Comparison of ENCODE assay signal across 8 cellular contexts in the genomic region with DNA sequence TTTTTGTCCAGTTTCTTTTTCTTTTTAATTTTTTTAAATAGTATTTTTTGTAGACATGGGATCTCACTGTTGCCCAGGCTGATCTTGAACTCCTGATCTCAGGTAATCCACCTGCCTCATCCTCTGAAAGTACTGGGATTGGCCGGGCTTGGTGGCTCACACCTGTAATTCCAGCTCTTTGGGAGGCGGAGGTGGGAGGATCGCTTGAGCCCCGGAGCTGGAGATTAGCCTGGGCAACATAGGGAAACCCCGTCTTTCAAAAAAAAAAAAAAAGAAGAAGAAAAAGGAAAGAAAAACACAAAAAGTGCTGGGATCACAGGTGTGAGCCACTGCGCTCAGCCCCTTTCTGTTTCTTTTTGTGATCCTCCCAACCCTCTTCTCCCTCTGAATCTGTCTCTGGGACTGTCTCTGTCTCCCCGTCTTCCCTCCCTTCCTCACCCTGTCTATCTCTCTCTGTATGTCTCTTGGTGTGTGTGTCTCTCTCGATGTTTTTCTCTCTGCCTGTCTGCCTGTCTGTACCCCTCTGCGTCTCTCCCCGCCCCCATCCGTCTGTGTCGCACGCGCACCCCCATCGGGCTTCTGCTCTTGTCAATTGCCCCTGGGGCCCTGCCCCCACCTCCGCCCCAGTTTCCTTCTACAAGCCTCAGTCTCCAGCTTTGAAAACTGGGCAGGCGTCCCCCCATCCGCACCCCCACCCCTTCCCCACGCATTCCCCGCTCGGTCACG. TPM values are rescaled to one million over a fixed set of nuclear protein-coding genes. Genes with fewer than 3 reads are reported as not detected.
DNase-seq lines count a peak whose midpoint lies in the region; ATAC-seq and TF ChIP-seq lines count a peak whose summit lies in the region.

No MANE protein-coding gene starts in this region.

- H2BK15ac ChIP-seq in neuronal stem cell (ENCODE audit: low read length) = no peak overlapping the region

- H3K27ac ChIP-seq in A673 (ENCODE audit: low read depth, low read length, poor library complexity, severe bottlenecking) (peak overlapping the region; percentile 82), KOPT-K1 (ENCODE audit: low read depth, low read length, poor library complexity, severe bottlenecking) (peak overlapping the region; percentile 98), endodermal cell (ENCODE audit: low read depth, low read length) (no peak overlapping the region), neuronal stem cell (replicated peaks; ENCODE audit: low read length) (no peak overlapping the region), thoracic aorta (peak overlapping the region; percentile 100)

- intact Hi-C loops in A673 (cut with micrococcal nuclease; ENCODE audit: unreplicated experiment) = no loop called here

- no peaks in the 10 kb centered on the region for H3K79me1 ChIP-seq in neuronal stem cell (ENCODE audit: low read depth, low read length)

- CTCF ChIA-PET in A673 (lab: Charles Lee) = interaction anchor here (0.6 to 1.4 kb wide), 2 partner anchors 9 to 535 kb away, joined by 3 to 6 read pairs; no protein-coding TSS in a partner anchor

- no peak overlapping the region for H2BK12ac ChIP-seq in neuronal stem cell (ENCODE audit: low read length)

- H3K14ac ChIP-seq in neuronal stem cell (ENCODE audit: low read length) = no peak overlapping the region

- H3K27me3 Mint-ChIP-seq in endodermal cell (ENCODE audit: insufficient read depth) = no peaks in the 10 kb centered on the region

- H3K4ac ChIP-seq in neuronal stem cell (ENCODE audit: low read length) = no peak overlapping the region

- peak overlapping the region; percentile 99 for H3K4me2 ChIP-seq in neuronal stem cell (ENCODE audit: insufficient read depth, low read length, poor library complexity, severe bottlenecking)

- WGBS in endodermal cell (ENCODE audit: insufficient coverage in 1 of 2, insufficient read length in 1 of 2), 2 experiments = 26 to 66% methylated on average over 7 to 21 of the region's 22 CpGs
- no CpG with 5 or more reads among the region's 22 CpGs for WGBS in neuronal stem cell (ENCODE audit: extremely low coverage in 2 of 2, insufficient read length in 2 of 2, insufficient replicate concordance in 1 of 2), 2 donors

- TF ChIP-seq CTCF in A673 (conservative IDR thresholded peaks at IDR 0.05; ENCODE audit: low read depth, low read length) = no peak
- TF ChIP-seq CTCF in endodermal cell (conservative IDR thresholded peaks at IDR 0.05) = no peak
- TF ChIP-seq CTCF in thoracic aorta (IDR thresholded peaks at IDR 0.05) = no peak

- no peaks in the 10 kb centered on the region for H3K9me3 Mint-ChIP-seq in endodermal cell

- H3K9ac ChIP-seq in endodermal cell (ENCODE audit: extremely low read depth, low read length, poor library complexity, severe bottlenecking) (no peak overlapping the region), neuronal stem cell (ENCODE audit: low read depth, low read length, poor library complexity) (peak overlapping the region; percentile 7)

- H4K91ac ChIP-seq in neuronal stem cell (ENCODE audit: low read depth, low read length, poor library complexity) = no peak overlapping the region

- no peak for ATAC-seq in thoracic aorta (ENCODE audit: insufficient number of reproducible peaks, low FRiP score, low read depth)

- peak overlapping the region; percentile 78 for H3K18ac ChIP-seq in neuronal stem cell (ENCODE audit: low read length)

- H3K23ac ChIP-seq in neuronal stem cell (ENCODE audit: low read depth, low read length, poor library complexity) = peak overlapping the region; percentile 96

- H3K27ac Mint-ChIP-seq in endodermal cell = peak overlapping the region; percentile 95

- no peak overlapping the region for H2BK5ac ChIP-seq in neuronal stem cell (ENCODE audit: low read length)

- peak overlapping the region; percentile 30 for H2AK5ac ChIP-seq in neuronal stem cell (ENCODE audit: low read depth, low read length)

- H3K36me3 ChIP-seq in A673 (ENCODE audit: insufficient read depth, low read length, poor library complexity, severe bottlenecking) (peaks cover 7% of the 10 kb centered on the region), KOPT-K1 (ENCODE audit: insufficient read depth, low read length) (peaks cover 13% of the 10 kb centered on the region), endodermal cell (ENCODE audit: control insufficient read depth, insufficient read depth, low read length) (peaks cover 4% of the 10 kb centered on the region), neuronal stem cell (replicated peaks in 1 of 2; ENCODE audit: control insufficient read depth in 2 of 2, insufficient read depth in 2 of 2, low read length in 2 of 2) (peaks cover 0 to 6% of the 10 kb centered on the region in 2 donors), thoracic aorta (peaks cover 20% of the 10 kb centered on the region)

- no peak overlapping the region for H4K8ac ChIP-seq in neuronal stem cell (ENCODE audit: low read depth, low read length)

- H3K4me3 ChIP-seq in A673 (ENCODE audit: low read depth, low read length, poor library complexity, severe bottlenecking) (peak overlapping the region; percentile 87), endodermal cell (ENCODE audit: low read length) (peak overlapping the region; percentile 74), neuronal stem cell (ENCODE audit: low read length in 2 of 2) (peak overlapping the region; percentile 63 to 91), thoracic aorta (peak overlapping the region; percentile 94)

- DNase-seq in A673 (ENCODE audit: low spot score) (peak; percentile 66), endodermal cell (peak; percentile 66), neuronal stem cell (ENCODE audit: low spot score) (no peak), thoracic aorta (ENCODE audit: low spot score) (peak; percentile 78), ureter (ENCODE audit: low spot score) (no peak), dermis blood vessel endothelial cell (no peak)
- DNase-seq in activated CD4-positive, alpha-beta T cell treated with anti-CD3 and anti-CD28 coated beads, Interleukin-2, amount 50 U/mL, for 48 hours = peak; percentile 87 to 90

- BruUV-seq in A673 (replicated peaks; lab: Mats Ljungman, UMichigan) = no TSS peak

- peaks cover 10% of the 10 kb centered on the region for H3K36me3 Mint-ChIP-seq in endodermal cell (ENCODE audit: low read depth)

- H3K4me1 ChIP-seq in A673 (ENCODE audit: insufficient read depth, low read length, poor library complexity, severe bottlenecking) (peaks cover 48% of the 10 kb centered on the region), endodermal cell (ENCODE audit: control insufficient read depth, insufficient read depth, low read length) (peaks cover 20% of the 10 kb centered on the region), neuronal stem cell (ENCODE audit: control insufficient read depth in 2 of 2, insufficient read depth in 1 of 2, low read depth in 1 of 2, low read length in 2 of 2) (peaks cover 26 to 39% of the 10 kb centered on the region in 2 donors), thoracic aorta (ENCODE audit: control insufficient read depth in 1 of 2, low read depth in 2 of 2) (peaks cover 23 to 44% of the 10 kb centered on the region in 2 donors)

- POLR2A ChIA-PET in A673 (lab: Charles Lee; ENCODE audit: low non-redundant PET) = no interaction called here

- no peak overlapping the region for H2BK120ac ChIP-seq in neuronal stem cell (ENCODE audit: low read depth, low read length)

- peak overlapping the region; percentile 92 for H2AFZ ChIP-seq in neuronal stem cell (ENCODE audit: low read length)

- H3K9me3 ChIP-seq in A673 (ENCODE audit: low read depth, low read length, poor library complexity, severe bottlenecking) (no peaks in the 10 kb centered on the region), KOPT-K1 (ENCODE audit: insufficient read depth, low read length, poor library complexity, severe bottlenecking) (no peaks in the 10 kb centered on the region), endodermal cell (ENCODE audit: control insufficient read depth, low read length) (no peaks in the 10 kb centered on the region), neuronal stem cell (replicated peaks in 1 of 2; ENCODE audit: control insufficient read depth in 2 of 2, insufficient read depth in 1 of 2, low read depth in 1 of 2, low read length in 2 of 2) (no peaks in the 10 kb centered on the region), thoracic aorta (no peaks in the 10 kb centered on the region)

- peak overlapping the region; percentile 91 for H3K4me3 Mint-ChIP-seq in endodermal cell

- H3K27me3 ChIP-seq in A673 (replicated peaks; ENCODE audit: insufficient read depth, low read depth, low read length, poor library complexity) (no peaks in the 10 kb centered on the region), endodermal cell (ENCODE audit: control insufficient read depth, insufficient read depth, low read length, poor library complexity, severe bottlenecking) (no peaks in the 10 kb centered on the region), neuronal stem cell (ENCODE audit: control insufficient read depth in 3 of 3, insufficient read depth in 3 of 3, low read depth in 1 of 3, low read length in 3 of 3) (peaks cover 0 to 27% (median 0%) of the 10 kb centered on the region in 3 experiments), thoracic aorta (replicated peaks; ENCODE audit: insufficient read depth) (no peaks in the 10 kb centered on the region)

- H3K4me1 Mint-ChIP-seq in endodermal cell = peaks cover 42% of the 10 kb centered on the region

RNA-seq across cellular contexts. Expression of gene ZFP36, which starts 0.6 kb away (rescaled TPM):
- total RNA-seq in A673 (2021) (7.1 and 8.1 TPM in 2 replicates), endodermal cell (10 to 100 TPM; 16.1 to 23.4 TPM), thoracic aorta (100 to 1,000 TPM; 315 to 699 TPM), ureter (230 TPM), dermis blood vessel endothelial cell (1.0 and 2.4 TPM in 2 replicates)
- 7.8 TPM for polyA plus RNA-seq in endodermal cell (2013, experiment 1 of 2)
- 7.3 TPM for polyA plus RNA-seq in endodermal cell (2013, experiment 2 of 2)
- polyA plus RNA-seq in neuronal stem cell (2013, experiment 1 of 2) = 6.0 TPM
- polyA plus RNA-seq in neuronal stem cell (2013, experiment 2 of 2) = 6.1 TPM

RNA-seq across cellular contexts. Expression of gene PLEKHG2, which starts 6.4 kb away (rescaled TPM):
- total RNA-seq in A673 (2021) (99.1 and 99.4 TPM in 2 replicates), endodermal cell (100 to 1,000 TPM; 127 to 160 TPM), thoracic aorta (100 to 1,000 TPM in 1 of 2 donors, 10 to 100 TPM in 1; 76.0 to 112 TPM), ureter (38.8 TPM), dermis blood vessel endothelial cell (13.6 and 22.1 TPM in 2 replicates)
- polyA plus RNA-seq in endodermal cell (2013, experiment 1 of 2) = 75.4 TPM
- polyA plus RNA-seq in endodermal cell (2013, experiment 2 of 2) = 69.8 TPM
- polyA plus RNA-seq in neuronal stem cell (2013, experiment 1 of 2) = 33.5 TPM
- 33.9 TPM for polyA plus RNA-seq in neuronal stem cell (2013, experiment 2 of 2)

RNA-seq across cellular contexts. Expression of gene MED29, which starts 14.9 kb away (rescaled TPM):
- total RNA-seq in A673 (2021) = 37.1 and 41.9 TPM in 2 replicates
- total RNA-seq in endodermal cell = 10 to 100 TPM; 32.6 to 38.9 TPM
- 26.7 TPM for polyA plus RNA-seq in endodermal cell (2013, experiment 1 of 2)
- 24.1 TPM for polyA plus RNA-seq in endodermal cell (2013, experiment 2 of 2)
- polyA plus RNA-seq in neuronal stem cell (2013, experiment 1 of 2) = 34.2 TPM
- 32.9 TPM for polyA plus RNA-seq in neuronal stem cell (2013, experiment 2 of 2)
- total RNA-seq in thoracic aorta = 10 to 100 TPM; 29.3 to 86.1 TPM
- 51.8 TPM for total RNA-seq in ureter
- total RNA-seq in dermis blood vessel endothelial cell = 10.7 and 22.5 TPM in 2 replicates

RNA-seq across cellular contexts. Expression of gene PAF1, which starts 15.2 kb away (rescaled TPM):
- total RNA-seq in A673 (2021) (70.2 and 73.3 TPM in 2 replicates), endodermal cell (10 to 100 TPM; 28.4 to 28.8 TPM), thoracic aorta (10 to 100 TPM; 25.7 to 34.5 TPM), ureter (36.9 TPM), dermis blood vessel endothelial cell (29.5 and 34.2 TPM in 2 replicates)
- 40.6 TPM for polyA plus RNA-seq in endodermal cell (2013, experiment 1 of 2)
- polyA plus RNA-seq in endodermal cell (2013, experiment 2 of 2) = 38.7 TPM
- 29.8 TPM for polyA plus RNA-seq in neuronal stem cell (2013, experiment 1 of 2)
- polyA plus RNA-seq in neuronal stem cell (2013, experiment 2 of 2) = 30.0 TPM

RNA-seq across cellular contexts. Expression of gene RPS16, which starts 29.7 kb away (rescaled TPM):
- total RNA-seq in A673 (2021) (1,898 and 1,963 TPM in 2 replicates), endodermal cell (1,000 to 10,000 TPM; 1,674 to 1,990 TPM), thoracic aorta (100 to 1,000 TPM; 716 to 775 TPM), ureter (2,118 TPM), dermis blood vessel endothelial cell (49.0 and 115 TPM in 2 replicates)
- polyA plus RNA-seq in endodermal cell (2013, experiment 1 of 2) = 2,268 TPM
- polyA plus RNA-seq in endodermal cell (2013, experiment 2 of 2) = 2,119 TPM
- polyA plus RNA-seq in neuronal stem cell (2013, experiment 1 of 2) = 4,379 TPM
- 4,439 TPM for polyA plus RNA-seq in neuronal stem cell (2013, experiment 2 of 2)

Comparison
In these comparisons a context has a peak if more than half of its experiments do, and no peak if none do; other contexts are left out.
1. DNase-seq: peak in A673 (single experiment), activated CD4-positive, alpha-beta T cell treated with anti-CD3 and anti-CD28 coated beads, Interleukin-2, amount 50 U/mL, for 48 hours (2 of 2), endodermal cell (single experiment) and thoracic aorta (single experiment); none in neuronal stem cell (single experiment), ureter (single experiment) and dermis blood vessel endothelial cell (single experiment).
2. H3K27ac ChIP-seq: peak in A673 (single experiment), KOPT-K1 (single experiment) and thoracic aorta (2 of 2); none in endodermal cell (single experiment) and neuronal stem cell (single experiment).
3. Peak in every context shown above with its lines, with median percentiles within 50 percentile points of each other: H3K4me3 ChIP-seq.